ENCODE assay signal across 20 cellular contexts in the genomic region with DNA sequence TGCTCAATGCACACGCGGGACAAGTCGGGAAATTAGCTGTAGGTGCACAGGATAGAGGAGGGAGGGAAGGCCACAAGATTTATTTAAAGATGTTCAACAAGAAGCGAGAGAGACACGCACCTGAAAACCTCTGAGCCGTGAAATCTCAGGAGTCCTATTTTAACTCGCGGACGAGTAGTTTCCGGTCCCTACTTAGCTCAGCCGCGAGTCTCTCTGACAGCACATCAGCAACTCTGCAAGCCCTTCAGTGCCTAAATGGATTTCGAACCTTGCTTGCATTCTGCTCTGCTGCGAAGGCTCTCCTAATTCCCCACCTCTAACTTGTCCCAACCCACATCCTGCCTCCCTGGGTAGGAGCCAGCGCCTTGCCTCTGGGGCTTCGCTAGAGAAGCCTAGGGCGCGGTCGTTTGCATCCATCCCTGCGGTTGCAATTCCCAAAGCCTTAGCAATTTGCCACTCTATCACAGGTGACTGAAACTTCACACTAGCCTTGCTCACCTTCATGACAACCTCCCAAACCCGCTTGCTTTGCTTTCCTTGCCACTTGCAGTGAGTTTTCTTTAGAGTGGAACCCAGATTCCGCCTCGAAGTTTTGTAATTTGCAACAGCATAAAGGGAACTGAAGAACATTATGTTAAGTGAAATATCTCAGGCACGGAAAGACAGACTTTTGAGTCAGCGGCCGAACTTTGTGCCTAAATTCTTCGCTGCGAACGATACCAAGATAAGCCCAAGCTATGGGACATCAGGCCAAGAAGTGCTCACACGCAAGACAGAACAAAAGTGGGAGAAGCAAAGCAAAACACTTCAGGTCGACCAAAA.
DNase-seq lines count a peak whose midpoint lies in the region; ATAC-seq, FAIRE-seq and TF ChIP-seq lines count a peak whose summit lies in the region.
"Had no signal": no experiment of that assay in that cellular context is flagged by ENCODE, and none has a peak within 500 bp of the region (broad histone marks: within the 10 kb centered on the region; RNA-seq: fewer than 3 reads in every experiment).

No MANE protein-coding gene starts in this region.

- WGBS in testis, 2 donors, result 30 to 47% methylated on average over 21 to 30 of the region's 31 CpGs

- DNase-seq in GM18507 (ENCODE audit: extremely low spot score, insufficient read length, low read depth) (peak; percentile 11), germinal center (ENCODE audit: low spot score) (peak; percentile 32), testis (no peak), vagina (ENCODE audit: extremely low spot score in 2 of 2) (no peak)
- no peak for DNase-seq in stimulated activated naive CD4-positive, alpha-beta T cell (lab: John Stamatoyannopoulos, UW)
- DNase-seq: dermis blood vessel endothelial cell; DMS 273 treated with DMSO at 0.1 percent for 48 hours; H7; hypothalamus; KBM-7; naive thymus-derived CD8-positive, alpha-beta T cell; NCI-H1105 treated with DMSO at 0.1 percent for 48 hours; NCI-H2227 treated with DMSO at 0.1 percent for 48 hours; psoas muscle; stimulated activated CD4-positive, alpha-beta T cell treated with anti-CD3 and anti-CD28 coated beads, Interleukin-15, amount 100 ng/mL, for 24 hours; substantia nigra had no signal

- H3K4me3 ChIP-seq in testis, result no peak overlapping the region
- no peak overlapping the region for H3K4me3 ChIP-seq in vagina
- H3K4me3 ChIP-seq: esophagus muscularis mucosa, psoas muscle had no signal

- H3K4me1 ChIP-seq in testis, result no peaks in the 10 kb centered on the region
- H3K4me1 ChIP-seq in vagina, result no peaks in the 10 kb centered on the region
- H3K4me1 ChIP-seq: esophagus muscularis mucosa, psoas muscle had no signal

- H3K27ac ChIP-seq in testis (no peak overlapping the region), vagina (no peak overlapping the region)
- H3K27ac ChIP-seq: esophagus muscularis mucosa, psoas muscle had no signal

- H3K36me3 ChIP-seq in testis (ENCODE audit: low read depth, missing control alignments), result no peaks in the 10 kb centered on the region
- H3K36me3 ChIP-seq in vagina, result no peaks in the 10 kb centered on the region
- H3K36me3 ChIP-seq: esophagus muscularis mucosa had no signal

- TF ChIP-seq CTCF in testis (IDR thresholded peaks at IDR 0.05) (no peak), vagina (IDR thresholded peaks at IDR 0.05) (no peak)

- no peaks in the 10 kb centered on the region for H3K27me3 ChIP-seq in testis
- H3K27me3 ChIP-seq in vagina, result no peaks in the 10 kb centered on the region

- intact Hi-C loops in testis (cut with DNase I; ENCODE audit: low total_unique reads), result no loop called here
- intact Hi-C loops in vagina (cut with DNase I), result no loop called here

- peak; percentile 85 for FAIRE-seq in GM18507 (lab: Jason Lieb, UNC)

- TF ChIP-seq POLR2A in testis (IDR thresholded peaks at IDR 0.05), result no peak
- TF ChIP-seq POLR2A in vagina (IDR thresholded peaks at IDR 0.05), result no peak

- ATAC-seq in GM21737 (IDR thresholded peaks at IDR 0.05; ENCODE audit: unreplicated experiment) (peak; percentile 96), HG03432 (IDR thresholded peaks at IDR 0.05; ENCODE audit: unreplicated experiment) (peak; percentile 98), GM18502 (IDR thresholded peaks at IDR 0.05; ENCODE audit: poor library complexity, unreplicated experiment) (no peak)
- ATAC-seq: psoas muscle had no signal

- H3K9me3 ChIP-seq in testis, result no peaks in the 10 kb centered on the region
- H3K9me3 ChIP-seq in vagina, result no peaks in the 10 kb centered on the region
- H3K9me3 ChIP-seq: esophagus muscularis mucosa, psoas muscle had no signal

Comparison
In these comparisons a context has a peak if more than half of its experiments do, and no peak if none do; other contexts are left out.
1. DNase-seq: peak in GM18507 (single experiment) and germinal center (single experiment); none in testis (single experiment), vagina (0 of 2) and stimulated activated naive CD4-positive, alpha-beta T cell (0 of 6).